In genomic region chr13:74919914-74920313, GRCh38 we compare ENCODE assay signal across 2 cellular contexts.
TF ChIP-seq lines count a peak whose summit lies in the region.

No MANE protein-coding gene starts in this region.

TF ChIP-seq in K562, 482 proteins besides CTCF, POLR2A, EP300 and RAD21 (continued from another document and continues in another):
- TF ChIP-seq ZBTB40 (IDR thresholded peaks at IDR 0.05) (no peak), ZBTB40 (CRISPR knock-in tag; IDR thresholded peaks at IDR 0.05) (no peak), TCF7 (IDR thresholded peaks at IDR 0.05; ENCODE audit: borderline replicate concordance) (no peak), NFRKB (IDR thresholded peaks at IDR 0.05; ENCODE audit: low read depth) (peak; percentile 32; the same call in 1 of the 2 replicates), SREBF2 (CRISPR knock-in tag; IDR thresholded peaks at IDR 0.05) (no peak), VEZF1 (CRISPR knock-in tag; IDR thresholded peaks at IDR 0.05) (no peak), NR2C1 (IDR thresholded peaks at IDR 0.05) (no peak), NR2C1 (tag; IDR thresholded peaks at IDR 0.05) (no peak), MXI1 (IDR thresholded peaks at IDR 0.05; ENCODE audit: low read depth, low read length) (no peak), ZKSCAN3 (CRISPR knock-in tag; IDR thresholded peaks at IDR 0.05) (no peak), DMBX1 (CRISPR knock-in tag; IDR thresholded peaks at IDR 0.05; ENCODE audit: borderline replicate concordance) (no peak), ZNF75A (CRISPR knock-in tag; IDR thresholded peaks at IDR 0.05) (no peak), THRA (IDR thresholded peaks at IDR 0.05) (no peak), NCOA4 (IDR thresholded peaks at IDR 0.05; ENCODE audit: partially characterized antibody) (no peak)

TF ChIP-seq in SK-N-SH, 30 proteins besides CTCF, POLR2A, EP300 and RAD21 (continued from another document):
- TF ChIP-seq REST (IDR thresholded peaks at IDR 0.05; ENCODE audit: low read depth, low read length) (no peak), EZH2phosphoT487 (IDR thresholded peaks at IDR 0.05; ENCODE audit: borderline replicate concordance, low read depth) (no peak), NRF1 (IDR thresholded peaks at IDR 0.05; ENCODE audit: low read depth, low read length) (no peak), CHD2 (IDR thresholded peaks at IDR 0.05; ENCODE audit: low read length, partially characterized antibody) (no peak), TAF1 (IDR thresholded peaks at IDR 0.05; ENCODE audit: borderline replicate concordance, low read depth, low read length) (no peak), USF2 (IDR thresholded peaks at IDR 0.05; ENCODE audit: borderline replicate concordance, low read depth, low read length) (no peak)
